8 cellular contexts compared by ENCODE assay signal in the genomic region with DNA sequence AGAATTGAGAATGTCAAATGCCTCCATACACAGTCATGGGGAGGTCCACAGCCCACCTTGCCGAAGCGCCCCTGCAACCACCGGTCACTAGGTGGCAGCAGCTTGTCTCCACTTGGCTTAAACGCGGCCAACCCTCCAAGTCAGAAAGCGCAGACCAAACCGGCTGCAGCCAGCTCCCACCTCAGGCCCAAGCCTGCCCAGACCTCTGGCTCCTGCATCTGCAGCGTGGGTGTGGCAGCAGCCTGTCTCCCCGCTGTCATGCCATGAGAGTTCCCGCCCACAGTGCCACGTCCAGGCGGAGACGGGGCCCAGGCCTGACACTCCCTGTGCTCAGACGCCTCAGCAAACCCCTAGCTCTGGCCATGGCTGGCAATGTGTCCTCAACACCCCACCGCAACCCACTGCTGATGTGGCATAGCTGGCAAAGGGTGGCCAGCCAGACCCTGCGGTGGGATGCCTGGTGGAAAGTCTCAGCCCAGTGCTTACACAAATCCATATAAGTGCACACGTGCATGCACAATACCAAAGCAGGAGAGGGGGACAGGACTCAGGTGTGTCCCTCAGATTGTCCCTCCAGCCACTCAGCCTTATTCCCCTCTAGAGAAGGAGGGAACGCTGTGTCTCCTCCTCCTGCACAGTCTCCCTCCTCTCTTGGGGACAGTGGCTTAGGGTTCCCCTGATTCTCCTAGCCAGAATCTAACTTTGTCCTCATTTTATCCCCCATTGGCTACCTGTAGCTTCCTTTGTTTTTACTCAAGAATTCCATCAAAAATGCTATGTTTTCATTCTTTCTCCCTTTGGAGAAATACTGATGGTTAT. TPM values are rescaled to one million over a fixed set of nuclear protein-coding genes. Genes with fewer than 3 reads are reported as not detected.
A peak's percentile ranks its signal among the peaks of the same experiment; 100 is the strongest.
DNase-seq lines count a peak whose midpoint lies in the region; ATAC-seq and TF ChIP-seq lines count a peak whose summit lies in the region.

No MANE protein-coding gene starts in this region.

- H3K36me3 Mint-ChIP-seq in endothelial cell (ENCODE audit: low read depth, unreplicated experiment), result no peaks in the 10 kb centered on the region

- peaks cover 12% of the 10 kb centered on the region for H3K4me1 Mint-ChIP-seq in endothelial cell (ENCODE audit: unreplicated experiment)

- no peak overlapping the region for H3K27ac Mint-ChIP-seq in endothelial cell (ENCODE audit: unreplicated experiment)

- DNase-seq in EH (ENCODE audit: low read depth), result peak; percentile 89
- peak in 75 of 76 experiments; percentile 12 to 95 (median 88) for DNase-seq in HUDEP-2 (lab: John Stamatoyannopoulos, UW; ENCODE audit: unreplicated experiment in 76 of 76)
- peak; percentile 84 for DNase-seq in NOMO-1 treated with DMSO at 0.1 percent for 48 hours (lab: John Stamatoyannopoulos, UW; ENCODE audit: unreplicated experiment)
- DNase-seq in activated CD8-positive, alpha-beta memory T cell treated with anti-CD3 and anti-CD28 coated beads, Interleukin-2, amount 50 U/mL, for 24 hours (ENCODE audit: extremely low read depth), result peak; percentile 30
- peak; percentile 89 for DNase-seq in endothelial cell (ENCODE audit: low spot score)
- DNase-seq in middle frontal gyrus (ENCODE audit: extremely low spot score, low spot score), result peak; percentile 74
- peak; percentile 66 for DNase-seq in stimulated activated CD8-positive, alpha-beta memory T cell treated with anti-CD3 and anti-CD28 coated beads, Interleukin-4, amount 100 ng/mL, for 24 hours (ENCODE audit: low read depth)

- ATAC-seq in GM19035 (IDR thresholded peaks at IDR 0.05; ENCODE audit: unreplicated experiment), result no peak

- H3K27me3 Mint-ChIP-seq in endothelial cell (ENCODE audit: unreplicated experiment), result peaks cover 12% of the 10 kb centered on the region

- peak; percentile 78 for TF ChIP-seq CTCF in endothelial cell (IDR thresholded peaks at IDR 0.05; ENCODE audit: unreplicated experiment)

- H3K9me3 Mint-ChIP-seq in endothelial cell (ENCODE audit: unreplicated experiment), result no peaks in the 10 kb centered on the region

- H3K4me3 Mint-ChIP-seq in endothelial cell (ENCODE audit: unreplicated experiment), result no peak overlapping the region

RNA-seq across cellular contexts. Expression of gene COPZ2, which starts 10.9 kb away (rescaled TPM):
- total RNA-seq in endothelial cell (ENCODE audit: unreplicated experiment), result not detected

RNA-seq across cellular contexts. Expression of gene NFE2L1, which starts 21.4 kb away (rescaled TPM):
- 243 TPM for total RNA-seq in endothelial cell (ENCODE audit: unreplicated experiment)

RNA-seq across cellular contexts. Expression of gene CDK5RAP3, which starts 55.8 kb away (rescaled TPM):
- total RNA-seq in endothelial cell (ENCODE audit: unreplicated experiment), result 156 TPM

Comparison
In these comparisons a context has a peak if more than half of its experiments do, and no peak if none do; other contexts are left out.
1. DNase-seq: peak in every context shown above with its lines; median percentile 89 in EH; 89 in endothelial cell; 88 in HUDEP-2; 84 in NOMO-1 treated with DMSO at 0.1 percent for 48 hours; 74 in middle frontal gyrus; 66 in stimulated activated CD8-positive, alpha-beta memory T cell treated with anti-CD3 and anti-CD28 coated beads, Interleukin-4, amount 100 ng/mL, for 24 hours; 30 in activated CD8-positive, alpha-beta memory T cell treated with anti-CD3 and anti-CD28 coated beads, Interleukin-2, amount 50 U/mL, for 24 hours.